1 cellular context compared by ENCODE assay signal in the genomic region with DNA sequence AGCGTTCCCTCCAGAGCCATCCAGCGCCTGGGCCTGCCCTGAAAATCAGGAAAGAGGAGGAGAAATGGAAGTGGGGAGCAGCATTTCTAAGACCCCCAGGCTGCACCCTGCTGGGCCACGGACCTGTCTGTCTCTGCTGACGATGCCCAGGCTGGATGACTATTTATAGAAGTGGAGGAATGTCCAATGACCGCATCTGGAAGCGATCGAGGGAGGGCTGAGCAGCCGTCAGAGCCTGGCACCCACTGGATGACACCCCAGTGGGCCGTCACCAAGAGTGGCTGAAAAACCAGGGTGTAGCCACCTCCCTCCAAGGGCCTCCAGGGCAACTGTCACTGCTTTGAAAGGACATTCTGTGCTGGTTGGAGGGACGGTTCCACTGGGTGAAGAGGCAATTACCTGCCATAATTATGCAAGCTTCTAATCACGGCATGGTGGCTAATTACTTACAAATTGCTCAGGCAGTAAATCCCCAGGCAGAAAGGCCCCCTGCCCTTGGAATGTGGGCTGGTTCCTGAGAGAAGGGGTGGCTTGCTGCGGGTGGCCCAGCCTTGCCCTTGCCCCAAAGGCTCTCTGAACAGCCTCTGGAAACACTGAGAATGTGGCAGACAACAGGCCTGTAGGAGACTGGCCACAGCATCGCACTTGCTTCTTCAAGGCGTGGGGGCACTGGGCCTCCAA.
TF ChIP-seq lines count a peak whose summit lies in the region.

No MANE protein-coding gene starts in this region.

TF ChIP-seq in SK-N-SH treated with all-trans-retinoic acid at 6 μM for 48 hours, 23 proteins besides CTCF, POLR2A, EP300 and RAD21 (continued from another document):
- TF ChIP-seq ZC3H10 (CRISPR knock-in tag; IDR thresholded peaks at IDR 0.05), result no peak
- TF ChIP-seq, protein P1, sequence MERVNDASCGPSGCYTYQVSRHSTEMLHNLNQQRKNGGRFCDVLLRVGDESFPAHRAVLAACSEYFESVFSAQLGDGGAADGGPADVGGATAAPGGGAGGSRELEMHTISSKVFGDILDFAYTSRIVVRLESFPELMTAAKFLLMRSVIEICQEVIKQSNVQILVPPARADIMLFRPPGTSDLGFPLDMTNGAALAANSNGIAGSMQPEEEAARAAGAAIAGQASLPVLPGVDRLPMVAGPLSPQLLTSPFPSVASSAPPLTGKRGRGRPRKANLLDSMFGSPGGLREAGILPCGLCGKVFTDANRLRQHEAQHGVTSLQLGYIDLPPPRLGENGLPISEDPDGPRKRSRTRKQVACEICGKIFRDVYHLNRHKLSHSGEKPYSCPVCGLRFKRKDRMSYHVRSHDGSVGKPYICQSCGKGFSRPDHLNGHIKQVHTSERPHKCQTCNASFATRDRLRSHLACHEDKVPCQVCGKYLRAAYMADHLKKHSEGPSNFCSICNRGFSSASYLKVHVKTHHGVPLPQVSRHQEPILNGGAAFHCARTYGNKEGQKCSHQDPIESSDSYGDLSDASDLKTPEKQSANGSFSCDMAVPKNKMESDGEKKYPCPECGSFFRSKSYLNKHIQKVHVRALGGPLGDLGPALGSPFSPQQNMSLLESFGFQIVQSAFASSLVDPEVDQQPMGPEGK (CRISPR knock-in tag; IDR thresholded peaks at IDR 0.05; ENCODE audit: borderline replicate concordance), result no peak
